ENCODE assay signal across 10 cellular contexts in genomic region chr2:26769501-26769850, GRCh38. TPM values are rescaled to one million over a fixed set of nuclear protein-coding genes. Genes with fewer than 3 reads are reported as not detected.
DNase-seq lines count a peak whose midpoint lies in the region; ATAC-seq lines count a peak whose summit lies in the region.
"Had no signal": no experiment of that assay in that cellular context is flagged by ENCODE, and none has a peak within 500 bp of the region (broad histone marks: within the 10 kb centered on the region; RNA-seq: fewer than 3 reads in every experiment).

No MANE protein-coding gene starts in this region.

- no peak for DNase-seq in CD8-positive, alpha-beta memory T cell
- no peak for DNase-seq in activated CD4-positive, alpha-beta memory T cell treated with anti-CD3 and anti-CD28 coated beads, Interleukin-2, amount 10 ng/mL, durations not matched to agents 7 days and 5 days
- no peak for DNase-seq in immature natural killer cell
- DNase-seq in NCI-H187 treated with DMSO at 0.1 percent for 48 hours (lab: John Stamatoyannopoulos, UW): no peak
- no peak for DNase-seq in NCI-H2029 treated with DMSO at 0.1 percent for 48 hours (lab: John Stamatoyannopoulos, UW)
- no peak for DNase-seq in stimulated activated naive CD4-positive, alpha-beta T cell treated with Interleukin-2 at 50 U/mL for 16 hours (lab: John Stamatoyannopoulos, UW)
- DNase-seq: naive B cell, NCI-H146 had no signal

- H3K27ac ChIP-seq in CD8-positive, alpha-beta memory T cell (ENCODE audit: low read depth, low read length): peak overlapping the region; percentile 64

- POLR2A ChIA-PET in CD8-positive, alpha-beta memory T cell (lab: Charles Lee): interaction anchor here (0.8 kb wide), 1 partner anchor 16 kb away, joined by 4 read pairs; no protein-coding TSS in a partner anchor
- POLR2A ChIA-PET in activated CD4-positive, alpha-beta memory T cell treated with anti-CD3 and anti-CD28 coated beads, Interleukin-2, amount 10 ng/mL, durations not matched to agents 7 days and 5 days (lab: Charles Lee): interaction anchor here (1.2 to 10.6 kb wide), 3 partner anchors 14 to 423 kb away, joined by 3 to 84 read pairs (median 4); partner anchors contain the start of genes ADGRF3, CENPA and SELENOI

- no peaks in the 10 kb centered on the region for H3K9me3 ChIP-seq in CD8-positive, alpha-beta memory T cell (ENCODE audit: low read length)
- no peaks in the 10 kb centered on the region for H3K9me3 ChIP-seq in skeletal muscle satellite cell (replicated peaks; ENCODE audit: low read length)

- H3K4me2 ChIP-seq in skeletal muscle satellite cell (ENCODE audit: low read length): peak overlapping the region; percentile 37

- no peaks in the 10 kb centered on the region for H3K9me3 Mint-ChIP-seq in CD8-positive, alpha-beta memory T cell
- H3K9me3 Mint-ChIP-seq in activated CD4-positive, alpha-beta memory T cell treated with anti-CD3 and anti-CD28 coated beads, Interleukin-2, amount 10 ng/mL, durations not matched to agents 7 days and 5 days: no peaks in the 10 kb centered on the region
- no peaks in the 10 kb centered on the region for H3K9me3 Mint-ChIP-seq in immature natural killer cell
- H3K9me3 Mint-ChIP-seq: naive B cell had no signal

- H3K4me1 ChIP-seq in CD8-positive, alpha-beta memory T cell (ENCODE audit: insufficient read depth, low read length): peaks cover 50% of the 10 kb centered on the region
- peaks cover 44% of the 10 kb centered on the region for H3K4me1 ChIP-seq in skeletal muscle satellite cell (ENCODE audit: control insufficient read depth, insufficient read depth, low read length)

- no peak overlapping the region for H3K4me3 ChIP-seq in CD8-positive, alpha-beta memory T cell (ENCODE audit: low read length)
- H3K4me3 ChIP-seq in skeletal muscle satellite cell (ENCODE audit: low read length): no peak overlapping the region

- H3K27ac Mint-ChIP-seq in CD8-positive, alpha-beta memory T cell: peak overlapping the region in 6 of 8 donors; percentile 2 to 82 (median 50)
- H3K27ac Mint-ChIP-seq in activated CD4-positive, alpha-beta memory T cell treated with anti-CD3 and anti-CD28 coated beads, Interleukin-2, amount 10 ng/mL, durations not matched to agents 7 days and 5 days: peak overlapping the region; percentile 77
- H3K27ac Mint-ChIP-seq in immature natural killer cell: peak overlapping the region; percentile 78 to 94 (median 88)

- CTCF ChIA-PET in CD8-positive, alpha-beta memory T cell (lab: Charles Lee): interaction anchor here (1.0 to 1.1 kb wide), 2 partner anchors 8 to 24 kb away, joined by 3 read pairs; no protein-coding TSS in a partner anchor
- CTCF ChIA-PET in activated CD4-positive, alpha-beta memory T cell treated with anti-CD3 and anti-CD28 coated beads, Interleukin-2, amount 10 ng/mL, durations not matched to agents 7 days and 5 days (lab: Charles Lee): interaction anchor here (0.5 to 0.6 kb wide), 2 partner anchors 8 to 225 kb away, joined by 3 read pairs; no protein-coding TSS in a partner anchor

- H3K4me3 Mint-ChIP-seq in CD8-positive, alpha-beta memory T cell: peak overlapping the region in 1 of 7 donors; percentile 10
- H3K4me3 Mint-ChIP-seq in activated CD4-positive, alpha-beta memory T cell treated with anti-CD3 and anti-CD28 coated beads, Interleukin-2, amount 10 ng/mL, durations not matched to agents 7 days and 5 days: no peak overlapping the region
- H3K4me3 Mint-ChIP-seq in immature natural killer cell: peak overlapping the region; percentile 33 to 56 (median 41)

- ATAC-seq in GM21619 (IDR thresholded peaks at IDR 0.05; ENCODE audit: unreplicated experiment): no peak

- H3K27me3 Mint-ChIP-seq in CD8-positive, alpha-beta memory T cell: no peaks in the 10 kb centered on the region
- no peaks in the 10 kb centered on the region for H3K27me3 Mint-ChIP-seq in activated CD4-positive, alpha-beta memory T cell treated with anti-CD3 and anti-CD28 coated beads, Interleukin-2, amount 10 ng/mL, durations not matched to agents 7 days and 5 days
- H3K27me3 Mint-ChIP-seq in immature natural killer cell (ENCODE audit: low read depth in 3 of 3): peaks cover 0 to 5% (median 0%) of the 10 kb centered on the region in 3 donors
- H3K27me3 Mint-ChIP-seq: naive B cell had no signal

- H3K36me3 ChIP-seq in CD8-positive, alpha-beta memory T cell (ENCODE audit: insufficient read depth, low read length): peaks cover 7% of the 10 kb centered on the region
- H3K36me3 ChIP-seq in skeletal muscle satellite cell (ENCODE audit: insufficient read depth, low read length): peaks cover 13% of the 10 kb centered on the region

- no peaks in the 10 kb centered on the region for H3K27me3 ChIP-seq in CD8-positive, alpha-beta memory T cell (ENCODE audit: insufficient read depth, low read length, poor library complexity, severe bottlenecking)
- H3K27me3 ChIP-seq in skeletal muscle satellite cell (ENCODE audit: control insufficient read depth, insufficient read depth, low read length): no peaks in the 10 kb centered on the region

- H3K9ac ChIP-seq in skeletal muscle satellite cell (ENCODE audit: low read depth, low read length): peak overlapping the region; percentile 9

- H3K36me3 Mint-ChIP-seq in CD8-positive, alpha-beta memory T cell: peaks cover 0 to 24% (median 2%) of the 10 kb centered on the region in 3 donors
- peaks cover 19% of the 10 kb centered on the region for H3K36me3 Mint-ChIP-seq in activated CD4-positive, alpha-beta memory T cell treated with anti-CD3 and anti-CD28 coated beads, Interleukin-2, amount 10 ng/mL, durations not matched to agents 7 days and 5 days (ENCODE audit: low read depth)
- H3K36me3 Mint-ChIP-seq in immature natural killer cell: no peaks in the 10 kb centered on the region
- H3K36me3 Mint-ChIP-seq: naive B cell had no signal

- H3K4me1 Mint-ChIP-seq in CD8-positive, alpha-beta memory T cell: peaks cover 47 to 79% (median 53%) of the 10 kb centered on the region in 3 donors
- H3K4me1 Mint-ChIP-seq in activated CD4-positive, alpha-beta memory T cell treated with anti-CD3 and anti-CD28 coated beads, Interleukin-2, amount 10 ng/mL, durations not matched to agents 7 days and 5 days: peaks cover 74% of the 10 kb centered on the region
- H3K4me1 Mint-ChIP-seq in immature natural killer cell: peaks cover 66 to 74% of the 10 kb centered on the region in 2 donors

RNA-seq across cellular contexts. Expression of gene SLC35F6, which starts 5.4 kb away (rescaled TPM):
- 10 to 100 TPM; 11.5 to 12.1 TPM for total RNA-seq in CD8-positive, alpha-beta memory T cell
- polyA plus RNA-seq in CD8-positive, alpha-beta memory T cell: 6.7 TPM
- 10 to 100 TPM; 27.0 to 27.6 TPM for total RNA-seq in activated CD4-positive, alpha-beta memory T cell treated with anti-CD3 and anti-CD28 coated beads, Interleukin-2, amount 10 ng/mL, durations not matched to agents 7 days and 5 days
- 10 to 100 TPM in 1 of 3 donors, 1 to 10 TPM in 2; 6.6 to 13.7 (median 7.3) TPM for polyA plus RNA-seq in immature natural killer cell
- 38.0 and 49.2 TPM in 2 replicates for total RNA-seq in skeletal muscle satellite cell (2012; rRNA removed)

RNA-seq across cellular contexts. Expression of gene CENPA, which starts 16.4 kb away (rescaled TPM):
- total RNA-seq in CD8-positive, alpha-beta memory T cell: 10 to 100 TPM; 18.2 to 21.6 TPM
- polyA plus RNA-seq in CD8-positive, alpha-beta memory T cell: 0.70 TPM
- 10 to 100 TPM; 39.5 to 43.1 TPM for total RNA-seq in activated CD4-positive, alpha-beta memory T cell treated with anti-CD3 and anti-CD28 coated beads, Interleukin-2, amount 10 ng/mL, durations not matched to agents 7 days and 5 days
- polyA plus RNA-seq in immature natural killer cell: under 1 TPM in 2 of 3 donors, not detected in 1; 0.62 to 0.68 TPM
- total RNA-seq in skeletal muscle satellite cell (2012; rRNA removed): 7.2 and 8.1 TPM in 2 replicates
